21 cellular contexts compared by ENCODE assay signal in genomic region chr7:123314886-123315285, GRCh38.
"Had no signal": no experiment of that assay in that cellular context is flagged by ENCODE, and none has a peak within 500 bp of the region (broad histone marks: within the 10 kb centered on the region; RNA-seq: fewer than 3 reads in every experiment).

No MANE protein-coding gene starts in this region.

- H3K4me1 Mint-ChIP-seq: naive B cell; nephron; stimulated activated naive B cell treated with anti-CD40 and anti-IgM and Interleukin-4, amounts not matched to agents 10 μg/mL and 1 μg/mL and 100 μg/mL, for 72 hours; stimulated activated naive CD8-positive, alpha-beta T cell treated with anti-CD3 and anti-CD28 coated beads, Interleukin-15, amount 100 ng/mL, for 72 hours had no signal

- DNase-seq: effector memory CD4-positive, alpha-beta T cell; gastrocnemius medialis; heart right ventricle; hypothalamus; kidney glomerular epithelial cell; mesendoderm; naive B cell; posterior cingulate gyrus; sigmoid colon; stimulated activated CD4-positive, alpha-beta T cell treated with anti-CD3 and anti-CD28 coated beads, Interleukin-2, amount 100 ng/mL, for 24 hours; stimulated activated CD4-positive, alpha-beta T cell treated with anti-CD3 and anti-CD28 coated beads, Interleukin-4, amount 100 ng/mL, for 4 hours; stimulated activated naive B cell treated with anti-CD40 and anti-IgM and Interleukin-4, amounts not matched to agents 10 μg/mL and 1 μg/mL and 100 μg/mL, for 72 hours; stimulated activated naive CD8-positive, alpha-beta T cell treated with anti-CD3 and anti-CD28 coated beads, Interleukin-15, amount 100 ng/mL, for 72 hours; substantia nigra; transverse colon had no signal

- H3K36me3 ChIP-seq: gastrocnemius medialis, heart right ventricle, neutrophil, right atrium auricular region, sigmoid colon, thoracic aorta, transverse colon had no signal

- H3K36me3 Mint-ChIP-seq: naive B cell; stimulated activated naive B cell treated with anti-CD40 and anti-IgM and Interleukin-4, amounts not matched to agents 10 μg/mL and 1 μg/mL and 100 μg/mL, for 72 hours had no signal

- H3K27ac Mint-ChIP-seq: naive B cell; nephron; stimulated activated naive B cell treated with anti-CD40 and anti-IgM and Interleukin-4, amounts not matched to agents 10 μg/mL and 1 μg/mL and 100 μg/mL, for 72 hours; stimulated activated naive CD8-positive, alpha-beta T cell treated with anti-CD3 and anti-CD28 coated beads, Interleukin-15, amount 100 ng/mL, for 72 hours had no signal

- H3K4me1 ChIP-seq: gastrocnemius medialis, heart right ventricle, right atrium auricular region, sigmoid colon, transverse colon had no signal

- H3K4me3 Mint-ChIP-seq: naive B cell; nephron; stimulated activated naive B cell treated with anti-CD40 and anti-IgM and Interleukin-4, amounts not matched to agents 10 μg/mL and 1 μg/mL and 100 μg/mL, for 72 hours; stimulated activated naive CD8-positive, alpha-beta T cell treated with anti-CD3 and anti-CD28 coated beads, Interleukin-15, amount 100 ng/mL, for 72 hours had no signal

- H3K9me3 Mint-ChIP-seq: nephron had no signal

- H3K4me3 ChIP-seq: gastrocnemius medialis, heart right ventricle, right atrium auricular region, sigmoid colon, skin epidermis, thoracic aorta, transverse colon had no signal

- H3K27me3 ChIP-seq: gastrocnemius medialis, heart right ventricle, neutrophil, right atrium auricular region, sigmoid colon, transverse colon had no signal

- ATAC-seq: esophagus mucosa; gastrocnemius medialis; heart right ventricle; stimulated activated naive B cell treated with anti-CD40 and anti-IgM and Interleukin-4, amounts not matched to agents 10 μg/mL and 1 μg/mL and 100 μg/mL, for 72 hours; stimulated activated naive CD8-positive, alpha-beta T cell treated with anti-CD3 and anti-CD28 coated beads, Interleukin-15, amount 100 ng/mL, for 72 hours had no signal

- H3K9me3 ChIP-seq: gastrocnemius medialis, heart right ventricle, neutrophil, right atrium auricular region, sigmoid colon, thoracic aorta, transverse colon had no signal

- H3K27me3 Mint-ChIP-seq: naive B cell; stimulated activated naive B cell treated with anti-CD40 and anti-IgM and Interleukin-4, amounts not matched to agents 10 μg/mL and 1 μg/mL and 100 μg/mL, for 72 hours; stimulated activated naive CD8-positive, alpha-beta T cell treated with anti-CD3 and anti-CD28 coated beads, Interleukin-15, amount 100 ng/mL, for 72 hours had no signal

- H3K27ac ChIP-seq: gastrocnemius medialis, heart right ventricle, neutrophil, right atrium auricular region, sigmoid colon, skin epidermis, thoracic aorta, transverse colon had no signal
